2 cellular contexts compared by ENCODE assay signal in the genomic region with DNA sequence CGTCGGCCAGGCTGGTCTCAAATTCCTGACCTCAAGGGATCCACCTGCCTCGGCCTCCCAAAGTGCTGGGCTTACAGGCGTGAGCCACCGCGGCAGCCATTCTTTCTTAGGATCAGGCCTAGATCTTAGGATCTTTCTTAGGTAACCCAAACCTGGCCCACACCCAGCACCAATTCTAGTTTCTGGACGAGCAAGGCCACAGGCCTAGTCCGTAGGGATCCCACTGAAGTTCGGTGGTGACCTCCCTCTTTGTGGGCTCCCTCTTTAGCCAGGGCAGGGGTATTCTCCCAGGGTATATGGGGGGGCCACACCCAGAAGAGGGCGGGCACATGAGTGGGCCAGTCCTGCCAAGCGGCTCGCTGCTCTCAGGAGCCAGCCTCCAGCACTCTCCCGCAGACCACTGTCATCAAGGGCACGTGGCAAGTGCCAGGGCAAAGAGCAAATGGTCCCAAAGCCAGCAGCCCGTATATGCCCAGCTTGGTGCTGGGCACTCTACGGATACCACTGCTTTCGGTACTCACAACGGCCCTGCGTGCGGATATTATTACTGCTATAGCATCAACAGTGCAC.
TF ChIP-seq lines count a peak whose summit lies in the region.

No MANE protein-coding gene starts in this region.

TF ChIP-seq in HepG2, 621 proteins besides CTCF, POLR2A, EP300 and RAD21:
- TF ChIP-seq ZNF546 (CRISPR knock-in tag; conservative IDR thresholded peaks at IDR 0.05) = no peak
- TF ChIP-seq ZNF564 (CRISPR knock-in tag; IDR thresholded peaks at IDR 0.05) = no peak
- TF ChIP-seq, protein P1, sequence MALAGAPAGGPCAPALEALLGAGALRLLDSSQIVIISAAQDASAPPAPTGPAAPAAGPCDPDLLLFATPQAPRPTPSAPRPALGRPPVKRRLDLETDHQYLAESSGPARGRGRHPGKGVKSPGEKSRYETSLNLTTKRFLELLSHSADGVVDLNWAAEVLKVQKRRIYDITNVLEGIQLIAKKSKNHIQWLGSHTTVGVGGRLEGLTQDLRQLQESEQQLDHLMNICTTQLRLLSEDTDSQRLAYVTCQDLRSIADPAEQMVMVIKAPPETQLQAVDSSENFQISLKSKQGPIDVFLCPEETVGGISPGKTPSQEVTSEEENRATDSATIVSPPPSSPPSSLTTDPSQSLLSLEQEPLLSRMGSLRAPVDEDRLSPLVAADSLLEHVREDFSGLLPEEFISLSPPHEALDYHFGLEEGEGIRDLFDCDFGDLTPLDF (CRISPR knock-in tag; IDR thresholded peaks at IDR 0.05) = no peak
- no peak for TF ChIP-seq NR3C1 (CRISPR knock-in tag; IDR thresholded peaks at IDR 0.05)
- no peak for TF ChIP-seq ZNF337 (CRISPR knock-in tag; IDR thresholded peaks at IDR 0.05; ENCODE audit: borderline replicate concordance, low read depth)
- TF ChIP-seq ZNF7 (CRISPR knock-in tag; IDR thresholded peaks at IDR 0.05) = no peak
- TF ChIP-seq ZNF30 (CRISPR knock-in tag; IDR thresholded peaks at IDR 0.05) = no peak
- 0 out of 2 replicates have a peak, but pooled peaks have one; percentile 16 for TF ChIP-seq HIVEP1 (CRISPR knock-in tag; IDR thresholded peaks at IDR 0.05)
- TF ChIP-seq FOXA3 (CRISPR knock-in tag; IDR thresholded peaks at IDR 0.05) = no peak
- TF ChIP-seq CEBPG (CRISPR knock-in tag; IDR thresholded peaks at IDR 0.05) = no peak
- no peak for TF ChIP-seq ZSCAN12 (CRISPR knock-in tag; IDR thresholded peaks at IDR 0.05)
- TF ChIP-seq ELF4 (CRISPR knock-in tag; IDR thresholded peaks at IDR 0.05; ENCODE audit: borderline replicate concordance) = no peak
- TF ChIP-seq EHMT2 (IDR thresholded peaks at IDR 0.05; ENCODE audit: borderline replicate concordance, low read depth, low read length) = no peak
- TF ChIP-seq, protein P2, sequence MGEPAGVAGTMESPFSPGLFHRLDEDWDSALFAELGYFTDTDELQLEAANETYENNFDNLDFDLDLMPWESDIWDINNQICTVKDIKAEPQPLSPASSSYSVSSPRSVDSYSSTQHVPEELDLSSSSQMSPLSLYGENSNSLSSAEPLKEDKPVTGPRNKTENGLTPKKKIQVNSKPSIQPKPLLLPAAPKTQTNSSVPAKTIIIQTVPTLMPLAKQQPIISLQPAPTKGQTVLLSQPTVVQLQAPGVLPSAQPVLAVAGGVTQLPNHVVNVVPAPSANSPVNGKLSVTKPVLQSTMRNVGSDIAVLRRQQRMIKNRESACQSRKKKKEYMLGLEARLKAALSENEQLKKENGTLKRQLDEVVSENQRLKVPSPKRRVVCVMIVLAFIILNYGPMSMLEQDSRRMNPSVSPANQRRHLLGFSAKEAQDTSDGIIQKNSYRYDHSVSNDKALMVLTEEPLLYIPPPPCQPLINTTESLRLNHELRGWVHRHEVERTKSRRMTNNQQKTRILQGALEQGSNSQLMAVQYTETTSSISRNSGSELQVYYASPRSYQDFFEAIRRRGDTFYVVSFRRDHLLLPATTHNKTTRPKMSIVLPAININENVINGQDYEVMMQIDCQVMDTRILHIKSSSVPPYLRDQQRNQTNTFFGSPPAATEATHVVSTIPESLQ (CRISPR knock-in tag; conservative IDR thresholded peaks at IDR 0.05) = no peak
- 0 out of 2 replicates have a peak, but pooled peaks have one; percentile 42 for TF ChIP-seq HNRNPL (IDR thresholded peaks at IDR 0.05; ENCODE audit: low read depth, low read length)

TF ChIP-seq in GM23338, 12 proteins besides CTCF, POLR2A, EP300 and RAD21:
- TF ChIP-seq, protein P3, sequence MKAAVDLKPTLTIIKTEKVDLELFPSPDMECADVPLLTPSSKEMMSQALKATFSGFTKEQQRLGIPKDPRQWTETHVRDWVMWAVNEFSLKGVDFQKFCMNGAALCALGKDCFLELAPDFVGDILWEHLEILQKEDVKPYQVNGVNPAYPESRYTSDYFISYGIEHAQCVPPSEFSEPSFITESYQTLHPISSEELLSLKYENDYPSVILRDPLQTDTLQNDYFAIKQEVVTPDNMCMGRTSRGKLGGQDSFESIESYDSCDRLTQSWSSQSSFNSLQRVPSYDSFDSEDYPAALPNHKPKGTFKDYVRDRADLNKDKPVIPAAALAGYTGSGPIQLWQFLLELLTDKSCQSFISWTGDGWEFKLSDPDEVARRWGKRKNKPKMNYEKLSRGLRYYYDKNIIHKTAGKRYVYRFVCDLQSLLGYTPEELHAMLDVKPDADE (IDR thresholded peaks at IDR 0.05) = no peak
- no peak for TF ChIP-seq CREB1 (CRISPR knock-in tag; IDR thresholded peaks at IDR 0.05; ENCODE audit: low read depth)
- no peak for TF ChIP-seq NANOG (IDR thresholded peaks at IDR 0.05; ENCODE audit: borderline replicate concordance)
- TF ChIP-seq, protein P4, sequence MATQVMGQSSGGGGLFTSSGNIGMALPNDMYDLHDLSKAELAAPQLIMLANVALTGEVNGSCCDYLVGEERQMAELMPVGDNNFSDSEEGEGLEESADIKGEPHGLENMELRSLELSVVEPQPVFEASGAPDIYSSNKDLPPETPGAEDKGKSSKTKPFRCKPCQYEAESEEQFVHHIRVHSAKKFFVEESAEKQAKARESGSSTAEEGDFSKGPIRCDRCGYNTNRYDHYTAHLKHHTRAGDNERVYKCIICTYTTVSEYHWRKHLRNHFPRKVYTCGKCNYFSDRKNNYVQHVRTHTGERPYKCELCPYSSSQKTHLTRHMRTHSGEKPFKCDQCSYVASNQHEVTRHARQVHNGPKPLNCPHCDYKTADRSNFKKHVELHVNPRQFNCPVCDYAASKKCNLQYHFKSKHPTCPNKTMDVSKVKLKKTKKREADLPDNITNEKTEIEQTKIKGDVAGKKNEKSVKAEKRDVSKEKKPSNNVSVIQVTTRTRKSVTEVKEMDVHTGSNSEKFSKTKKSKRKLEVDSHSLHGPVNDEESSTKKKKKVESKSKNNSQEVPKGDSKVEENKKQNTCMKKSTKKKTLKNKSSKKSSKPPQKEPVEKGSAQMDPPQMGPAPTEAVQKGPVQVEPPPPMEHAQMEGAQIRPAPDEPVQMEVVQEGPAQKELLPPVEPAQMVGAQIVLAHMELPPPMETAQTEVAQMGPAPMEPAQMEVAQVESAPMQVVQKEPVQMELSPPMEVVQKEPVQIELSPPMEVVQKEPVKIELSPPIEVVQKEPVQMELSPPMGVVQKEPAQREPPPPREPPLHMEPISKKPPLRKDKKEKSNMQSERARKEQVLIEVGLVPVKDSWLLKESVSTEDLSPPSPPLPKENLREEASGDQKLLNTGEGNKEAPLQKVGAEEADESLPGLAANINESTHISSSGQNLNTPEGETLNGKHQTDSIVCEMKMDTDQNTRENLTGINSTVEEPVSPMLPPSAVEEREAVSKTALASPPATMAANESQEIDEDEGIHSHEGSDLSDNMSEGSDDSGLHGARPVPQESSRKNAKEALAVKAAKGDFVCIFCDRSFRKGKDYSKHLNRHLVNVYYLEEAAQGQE (IDR thresholded peaks at IDR 0.05; ENCODE audit: unreplicated experiment) = no peak
- TF ChIP-seq STAT1 (IDR thresholded peaks at IDR 0.05; ENCODE audit: unreplicated experiment) = no peak
- TF ChIP-seq ZNF114 (CRISPR knock-in tag; IDR thresholded peaks at IDR 0.05) = no peak
- TF ChIP-seq, protein P5, sequence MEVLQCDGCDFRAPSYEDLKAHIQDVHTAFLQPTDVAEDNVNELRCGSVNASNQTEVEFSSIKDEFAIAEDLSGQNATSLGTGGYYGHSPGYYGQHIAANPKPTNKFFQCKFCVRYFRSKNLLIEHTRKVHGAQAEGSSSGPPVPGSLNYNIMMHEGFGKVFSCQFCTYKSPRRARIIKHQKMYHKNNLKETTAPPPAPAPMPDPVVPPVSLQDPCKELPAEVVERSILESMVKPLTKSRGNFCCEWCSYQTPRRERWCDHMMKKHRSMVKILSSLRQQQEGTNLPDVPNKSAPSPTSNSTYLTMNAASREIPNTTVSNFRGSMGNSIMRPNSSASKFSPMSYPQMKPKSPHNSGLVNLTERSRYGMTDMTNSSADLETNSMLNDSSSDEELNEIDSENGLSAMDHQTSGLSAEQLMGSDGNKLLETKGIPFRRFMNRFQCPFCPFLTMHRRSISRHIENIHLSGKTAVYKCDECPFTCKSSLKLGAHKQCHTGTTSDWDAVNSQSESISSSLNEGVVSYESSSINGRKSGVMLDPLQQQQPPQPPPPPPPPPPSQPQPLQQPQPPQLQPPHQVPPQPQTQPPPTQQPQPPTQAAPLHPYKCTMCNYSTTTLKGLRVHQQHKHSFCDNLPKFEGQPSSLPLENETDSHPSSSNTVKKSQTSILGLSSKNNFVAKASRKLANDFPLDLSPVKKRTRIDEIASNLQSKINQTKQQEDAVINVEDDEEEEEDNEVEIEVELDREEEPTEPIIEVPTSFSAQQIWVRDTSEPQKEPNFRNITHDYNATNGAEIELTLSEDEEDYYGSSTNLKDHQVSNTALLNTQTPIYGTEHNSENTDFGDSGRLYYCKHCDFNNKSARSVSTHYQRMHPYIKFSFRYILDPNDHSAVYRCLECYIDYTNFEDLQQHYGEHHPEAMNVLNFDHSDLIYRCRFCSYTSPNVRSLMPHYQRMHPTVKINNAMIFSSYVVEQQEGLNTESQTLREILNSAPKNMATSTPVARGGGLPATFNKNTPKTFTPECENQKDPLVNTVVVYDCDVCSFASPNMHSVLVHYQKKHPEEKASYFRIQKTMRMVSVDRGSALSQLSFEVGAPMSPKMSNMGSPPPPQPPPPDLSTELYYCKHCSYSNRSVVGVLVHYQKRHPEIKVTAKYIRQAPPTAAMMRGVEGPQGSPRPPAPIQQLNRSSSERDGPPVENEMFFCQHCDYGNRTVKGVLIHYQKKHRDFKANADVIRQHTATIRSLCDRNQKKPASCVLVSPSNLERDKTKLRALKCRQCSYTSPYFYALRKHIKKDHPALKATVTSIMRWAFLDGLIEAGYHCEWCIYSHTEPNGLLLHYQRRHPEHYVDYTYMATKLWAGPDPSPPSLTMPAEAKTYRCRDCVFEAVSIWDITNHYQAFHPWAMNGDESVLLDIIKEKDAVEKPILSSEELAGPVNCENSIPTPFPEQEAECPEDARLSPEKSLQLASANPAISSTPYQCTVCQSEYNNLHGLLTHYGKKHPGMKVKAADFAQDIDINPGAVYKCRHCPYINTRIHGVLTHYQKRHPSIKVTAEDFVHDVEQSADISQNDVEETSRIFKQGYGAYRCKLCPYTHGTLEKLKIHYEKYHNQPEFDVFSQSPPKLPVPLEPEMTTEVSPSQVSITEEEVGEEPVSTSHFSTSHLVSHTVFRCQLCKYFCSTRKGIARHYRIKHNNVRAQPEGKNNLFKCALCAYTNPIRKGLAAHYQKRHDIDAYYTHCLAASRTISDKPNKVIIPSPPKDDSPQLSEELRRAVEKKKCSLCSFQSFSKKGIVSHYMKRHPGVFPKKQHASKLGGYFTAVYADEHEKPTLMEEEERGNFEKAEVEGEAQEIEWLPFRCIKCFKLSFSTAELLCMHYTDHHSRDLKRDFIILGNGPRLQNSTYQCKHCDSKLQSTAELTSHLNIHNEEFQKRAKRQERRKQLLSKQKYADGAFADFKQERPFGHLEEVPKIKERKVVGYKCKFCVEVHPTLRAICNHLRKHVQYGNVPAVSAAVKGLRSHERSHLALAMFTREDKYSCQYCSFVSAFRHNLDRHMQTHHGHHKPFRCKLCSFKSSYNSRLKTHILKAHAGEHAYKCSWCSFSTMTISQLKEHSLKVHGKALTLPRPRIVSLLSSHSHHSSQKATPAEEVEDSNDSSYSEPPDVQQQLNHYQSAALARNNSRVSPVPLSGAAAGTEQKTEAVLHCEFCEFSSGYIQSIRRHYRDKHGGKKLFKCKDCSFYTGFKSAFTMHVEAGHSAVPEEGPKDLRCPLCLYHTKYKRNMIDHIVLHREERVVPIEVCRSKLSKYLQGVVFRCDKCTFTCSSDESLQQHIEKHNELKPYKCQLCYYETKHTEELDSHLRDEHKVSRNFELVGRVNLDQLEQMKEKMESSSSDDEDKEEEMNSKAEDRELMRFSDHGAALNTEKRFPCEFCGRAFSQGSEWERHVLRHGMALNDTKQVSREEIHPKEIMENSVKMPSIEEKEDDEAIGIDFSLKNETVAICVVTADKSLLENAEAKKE (CRISPR knock-in tag; IDR thresholded peaks at IDR 0.05) = no peak
- no peak for TF ChIP-seq POLR2AphosphoS5 (IDR thresholded peaks at IDR 0.05; ENCODE audit: low read depth)
- TF ChIP-seq ZNF331 (CRISPR knock-in tag; IDR thresholded peaks at IDR 0.05; ENCODE audit: low read depth) = no peak
- no peak for TF ChIP-seq JUNB (IDR thresholded peaks at IDR 0.05; ENCODE audit: unreplicated experiment)
- TF ChIP-seq EZH2 (IDR thresholded peaks at IDR 0.05; ENCODE audit: low read depth, unreplicated experiment) = no peak
- no peak for TF ChIP-seq EZH2phosphoT487 (IDR thresholded peaks at IDR 0.05; ENCODE audit: unreplicated experiment)
